In the genomic region with DNA sequence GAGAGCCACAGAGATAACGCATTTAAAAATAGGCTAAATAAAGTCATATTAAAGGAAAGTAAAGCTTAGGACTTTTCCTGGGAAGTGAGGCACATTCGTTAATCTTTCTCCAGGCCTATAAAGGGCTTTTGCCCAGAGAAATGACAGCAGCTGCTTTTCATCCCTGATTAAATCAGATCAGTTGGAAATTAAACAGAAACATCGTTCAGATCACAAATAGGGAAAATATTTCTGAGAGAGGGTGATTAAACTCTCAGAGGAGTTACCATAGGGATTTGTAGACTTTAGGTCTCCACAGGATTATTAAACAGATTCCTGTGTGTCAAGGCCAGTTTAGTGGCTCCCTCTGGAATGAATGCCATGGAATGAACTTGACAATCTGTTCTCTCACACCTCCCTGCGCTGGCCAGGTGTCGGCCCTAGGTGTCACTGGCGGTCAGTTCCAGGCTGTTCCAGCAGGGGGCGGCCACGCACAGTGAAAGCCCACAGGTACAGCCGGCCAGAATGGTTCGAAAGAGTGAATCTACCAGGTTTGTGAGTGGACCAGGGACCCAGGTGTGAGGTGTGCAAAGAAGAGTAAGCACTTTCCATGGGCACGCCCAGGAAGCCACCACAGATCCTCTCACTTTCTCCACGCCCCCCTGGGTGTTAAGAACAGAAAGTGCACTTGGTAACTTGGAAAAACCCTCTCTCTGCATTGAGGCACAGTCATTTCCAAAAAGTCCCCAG, we compare ENCODE assay signal across 8 cellular contexts.
DNase-seq lines count a peak whose midpoint lies in the region; ATAC-seq and TF ChIP-seq lines count a peak whose summit lies in the region.

No MANE protein-coding gene starts in this region.

- no peaks in the 10 kb centered on the region for H3K9me2 ChIP-seq in SK-N-SH

- H4K20me1 ChIP-seq in SK-N-SH (ENCODE audit: insufficient read depth), result no peaks in the 10 kb centered on the region

- ATAC-seq in GM21737 (IDR thresholded peaks at IDR 0.05; ENCODE audit: unreplicated experiment) (peak; percentile 86), Right ventricle myocardium superior (ENCODE audit: poor library complexity) (peak; percentile 97), psoas muscle (peak; percentile 48 to 85 (median 76))

- no peaks in the 10 kb centered on the region for H3K79me2 ChIP-seq in SK-N-SH (ENCODE audit: insufficient read depth)

- peak; percentile 82 to 87; a peak in 3 of 4 replicates for TF ChIP-seq EP300 in SK-N-SH (IDR thresholded peaks at IDR 0.05; ENCODE audit: borderline replicate concordance in 1 of 2, low read depth in 1 of 2, low read length in 1 of 2)

- 0 out of 2 replicates have a peak overlapping the region, but pooled peaks have one; percentile 5 for H3K9ac ChIP-seq in SK-N-SH

- DNase-seq in GM04504 (ENCODE audit: low read depth), result peak; percentile 55
- peak; percentile 37 for DNase-seq in Jurkat, Clone E6-1 (ENCODE audit: low read depth, low spot score)
- peak; percentile 76 for DNase-seq in SK-N-SH
- peak; percentile 79 for DNase-seq in activated naive CD4-positive, alpha-beta T cell treated with anti-CD3 and anti-CD28 coated beads, Interleukin-2, amount 50 U/mL, for 16 hours
- peak; percentile 89 for DNase-seq in Right ventricle myocardium superior
- peak; percentile 74 to 81 for DNase-seq in psoas muscle
- no peak for DNase-seq in vagina (ENCODE audit: extremely low spot score in 2 of 2)

- H3K36me3 ChIP-seq in SK-N-SH (replicated peaks in 1 of 2; ENCODE audit: control insufficient read depth in 1 of 2, insufficient read depth in 2 of 2, low read length in 1 of 2) (no peaks in the 10 kb centered on the region), psoas muscle (ENCODE audit: insufficient read depth in 1 of 2, low read depth in 1 of 2) (no peaks in the 10 kb centered on the region), vagina (no peaks in the 10 kb centered on the region)

- H3K27ac ChIP-seq in SK-N-SH (ENCODE audit: low read depth in 2 of 2, low read length in 1 of 2), result peak overlapping the region; percentile 72 to 93
- no peak overlapping the region for H3K27ac ChIP-seq in psoas muscle
- H3K27ac ChIP-seq in vagina, result no peak overlapping the region

- H3K4me1 ChIP-seq in SK-N-SH (ENCODE audit: control insufficient read depth in 1 of 2, insufficient read depth in 2 of 2, low read depth in 1 of 2, low read length in 1 of 2) (peaks cover 10 to 25% of the 10 kb centered on the region in 2 experiments; a peak in 3 of 4 replicates), psoas muscle (no peaks in the 10 kb centered on the region), vagina (no peaks in the 10 kb centered on the region)

- H3K27me3 ChIP-seq in SK-N-SH (ENCODE audit: insufficient read depth), result no peaks in the 10 kb centered on the region
- H3K27me3 ChIP-seq in psoas muscle (ENCODE audit: insufficient read depth in 3 of 3, low read length in 2 of 3), result no peaks in the 10 kb centered on the region
- H3K27me3 ChIP-seq in vagina, result no peaks in the 10 kb centered on the region

- TF ChIP-seq POLR2A in vagina (IDR thresholded peaks at IDR 0.05), result no peak

- peak; percentile 100 for TF ChIP-seq CTCF in SK-N-SH (IDR thresholded peaks at IDR 0.05)
- TF ChIP-seq CTCF in psoas muscle (IDR thresholded peaks at IDR 0.05), result peak; percentile 91
- TF ChIP-seq CTCF in vagina (IDR thresholded peaks at IDR 0.05), result peak; percentile 93 to 99 (median 97)

- intact Hi-C loops in Right ventricle myocardium superior (cut with DNase I), result loop anchor here (10.0 kb wide), 2 partner anchors 177 to 767 kb away; a partner anchor contains a TSS
- intact Hi-C loops in psoas muscle (cut with DNase I), result loop anchor here (5.0 to 10.0 kb wide), 3 partner anchors 760 to 937 kb away; a partner anchor contains a TSS
- intact Hi-C loops in vagina (cut with DNase I), result loop anchor here (10.0 kb wide), 1 partner anchor 767 kb away; a partner anchor contains a TSS

- 12% methylated on average over 12 of the region's 12 CpGs for WGBS in SK-N-SH (ENCODE audit: low lambda C conversion rate)
- 15 to 25% (median 21%) methylated on average over 12 of the region's 12 CpGs for WGBS in psoas muscle, 3 donors

- H3F3A ChIP-seq in SK-N-SH (replicated peaks; ENCODE audit: insufficient read depth), result peaks cover 4% of the 10 kb centered on the region

- POLR2A ChIA-PET in SK-N-SH (lab: Yijun Ruan, JAX), result no interaction called here

- peak; percentile 96 for TF ChIP-seq RAD21 in SK-N-SH (IDR thresholded peaks at IDR 0.05; ENCODE audit: low read length)

- H3K4me2 ChIP-seq in SK-N-SH, result peak overlapping the region; percentile 34; the same call in 1 of the 2 replicates

- H2AFZ ChIP-seq in SK-N-SH (ENCODE audit: low read depth), result no peak overlapping the region

- CTCF ChIA-PET in SK-N-SH (lab: Yijun Ruan, JAX), result interaction anchor here (0.6 to 3.4 kb wide), 48 partner anchors 8 to 940 kb away, joined by 3 to 34 read pairs (median 4); a partner anchor contains a TSS

- H3K4me3 ChIP-seq in Jurkat, Clone E6-1 (ENCODE audit: low read length), result no peak overlapping the region
- H3K4me3 ChIP-seq in SK-N-SH (ENCODE audit: low read depth in 2 of 2, low read length in 1 of 2) (peak overlapping the region in 1 of 2 experiments; percentile 29; a peak in 1 of 4 replicates), psoas muscle (no peak overlapping the region), vagina (no peak overlapping the region)

- H3K9me3 ChIP-seq in SK-N-SH, result no peaks in the 10 kb centered on the region
- H3K9me3 ChIP-seq in psoas muscle, result no peaks in the 10 kb centered on the region
- no peaks in the 10 kb centered on the region for H3K9me3 ChIP-seq in vagina

TF ChIP-seq in SK-N-SH, 30 proteins besides CTCF, POLR2A, EP300 and RAD21 (continues in another document):
- TF ChIP-seq TCF12 (IDR thresholded peaks at IDR 0.05) (peak; percentile 94), RXRA (IDR thresholded peaks at IDR 0.05; ENCODE audit: borderline replicate concordance, low read depth) (no peak), MEF2A (IDR thresholded peaks at IDR 0.05; ENCODE audit: borderline replicate concordance, low read depth) (0 out of 2 replicates have a peak, but pooled peaks have one; percentile 52), NFIC (IDR thresholded peaks at IDR 0.05; ENCODE audit: borderline replicate concordance) (peak; percentile 10; the same call in 1 of the 2 replicates), GATA2 (CRISPR knock-in tag; IDR thresholded peaks at IDR 0.05) (peak; percentile 75), FOXM1 (IDR thresholded peaks at IDR 0.05; ENCODE audit: low read depth) (peak; percentile 80), EZH2phosphoT487 (IDR thresholded peaks at IDR 0.05; ENCODE audit: borderline replicate concordance, low read depth) (no peak), FOXJ3 (CRISPR knock-in tag; IDR thresholded peaks at IDR 0.05) (no peak), GABPA (IDR thresholded peaks at IDR 0.05; ENCODE audit: low read depth) (no peak), JUND (IDR thresholded peaks at IDR 0.05) (peak; percentile 56), FOSL2 (IDR thresholded peaks at IDR 0.05; ENCODE audit: borderline replicate concordance, low read depth) (no peak)
- TF ChIP-seq, protein P1, sequence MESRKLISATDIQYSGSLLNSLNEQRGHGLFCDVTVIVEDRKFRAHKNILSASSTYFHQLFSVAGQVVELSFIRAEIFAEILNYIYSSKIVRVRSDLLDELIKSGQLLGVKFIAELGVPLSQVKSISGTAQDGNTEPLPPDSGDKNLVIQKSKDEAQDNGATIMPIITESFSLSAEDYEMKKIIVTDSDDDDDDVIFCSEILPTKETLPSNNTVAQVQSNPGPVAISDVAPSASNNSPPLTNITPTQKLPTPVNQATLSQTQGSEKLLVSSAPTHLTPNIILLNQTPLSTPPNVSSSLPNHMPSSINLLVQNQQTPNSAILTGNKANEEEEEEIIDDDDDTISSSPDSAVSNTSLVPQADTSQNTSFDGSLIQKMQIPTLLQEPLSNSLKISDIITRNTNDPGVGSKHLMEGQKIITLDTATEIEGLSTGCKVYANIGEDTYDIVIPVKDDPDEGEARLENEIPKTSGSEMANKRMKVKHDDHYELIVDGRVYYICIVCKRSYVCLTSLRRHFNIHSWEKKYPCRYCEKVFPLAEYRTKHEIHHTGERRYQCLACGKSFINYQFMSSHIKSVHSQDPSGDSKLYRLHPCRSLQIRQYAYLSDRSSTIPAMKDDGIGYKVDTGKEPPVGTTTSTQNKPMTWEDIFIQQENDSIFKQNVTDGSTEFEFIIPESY (IDR thresholded peaks at IDR 0.05; ENCODE audit: borderline replicate concordance, low read depth), result no peak; the same call in 1 of the 2 replicates
- TF ChIP-seq, protein P2, sequence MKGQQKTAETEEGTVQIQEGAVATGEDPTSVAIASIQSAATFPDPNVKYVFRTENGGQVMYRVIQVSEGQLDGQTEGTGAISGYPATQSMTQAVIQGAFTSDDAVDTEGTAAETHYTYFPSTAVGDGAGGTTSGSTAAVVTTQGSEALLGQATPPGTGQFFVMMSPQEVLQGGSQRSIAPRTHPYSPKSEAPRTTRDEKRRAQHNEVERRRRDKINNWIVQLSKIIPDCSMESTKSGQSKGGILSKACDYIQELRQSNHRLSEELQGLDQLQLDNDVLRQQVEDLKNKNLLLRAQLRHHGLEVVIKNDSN (IDR thresholded peaks at IDR 0.05; ENCODE audit: borderline replicate concordance, low read depth), result no peak
- TF ChIP-seq, protein P3, sequence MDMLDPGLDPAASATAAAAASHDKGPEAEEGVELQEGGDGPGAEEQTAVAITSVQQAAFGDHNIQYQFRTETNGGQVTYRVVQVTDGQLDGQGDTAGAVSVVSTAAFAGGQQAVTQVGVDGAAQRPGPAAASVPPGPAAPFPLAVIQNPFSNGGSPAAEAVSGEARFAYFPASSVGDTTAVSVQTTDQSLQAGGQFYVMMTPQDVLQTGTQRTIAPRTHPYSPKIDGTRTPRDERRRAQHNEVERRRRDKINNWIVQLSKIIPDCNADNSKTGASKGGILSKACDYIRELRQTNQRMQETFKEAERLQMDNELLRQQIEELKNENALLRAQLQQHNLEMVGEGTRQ (IDR thresholded peaks at IDR 0.05; ENCODE audit: borderline replicate concordance, low read depth, low read length), result no peak
- TF ChIP-seq, protein P4, sequence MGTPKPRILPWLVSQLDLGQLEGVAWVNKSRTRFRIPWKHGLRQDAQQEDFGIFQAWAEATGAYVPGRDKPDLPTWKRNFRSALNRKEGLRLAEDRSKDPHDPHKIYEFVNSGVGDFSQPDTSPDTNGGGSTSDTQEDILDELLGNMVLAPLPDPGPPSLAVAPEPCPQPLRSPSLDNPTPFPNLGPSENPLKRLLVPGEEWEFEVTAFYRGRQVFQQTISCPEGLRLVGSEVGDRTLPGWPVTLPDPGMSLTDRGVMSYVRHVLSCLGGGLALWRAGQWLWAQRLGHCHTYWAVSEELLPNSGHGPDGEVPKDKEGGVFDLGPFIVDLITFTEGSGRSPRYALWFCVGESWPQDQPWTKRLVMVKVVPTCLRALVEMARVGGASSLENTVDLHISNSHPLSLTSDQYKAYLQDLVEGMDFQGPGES (IDR thresholded peaks at IDR 0.05; ENCODE audit: low read depth, low read length), result no peak
- TF ChIP-seq, protein P5, sequence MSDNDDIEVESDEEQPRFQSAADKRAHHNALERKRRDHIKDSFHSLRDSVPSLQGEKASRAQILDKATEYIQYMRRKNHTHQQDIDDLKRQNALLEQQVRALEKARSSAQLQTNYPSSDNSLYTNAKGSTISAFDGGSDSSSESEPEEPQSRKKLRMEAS (IDR thresholded peaks at IDR 0.05; ENCODE audit: low read depth), result peak; percentile 68

Comparison
In these comparisons a context has a peak if more than half of its experiments do, and no peak if none do; other contexts are left out.
1. DNase-seq: peak in GM04504 (single experiment), Jurkat, Clone E6-1 (single experiment), SK-N-SH (single experiment), activated naive CD4-positive, alpha-beta T cell treated with anti-CD3 and anti-CD28 coated beads, Interleukin-2, amount 50 U/mL, for 16 hours (single experiment), Right ventricle myocardium superior (single experiment) and psoas muscle (2 of 2); none in vagina (0 of 2).
2. H3K27ac ChIP-seq: peak in SK-N-SH (2 of 2); none in psoas muscle (single experiment) and vagina (single experiment).
3. Peak in every context shown above with its lines, with median percentiles within 50 percentile points of each other: ATAC-seq and CTCF ChIP-seq.